17 cellular contexts compared by ENCODE assay signal in genomic region chr1:207987164-207987563, GRCh38.
"Had no signal": no experiment of that assay in that cellular context is flagged by ENCODE, and none has a peak within 500 bp of the region (broad histone marks: within the 10 kb centered on the region; RNA-seq: fewer than 3 reads in every experiment).

No MANE protein-coding gene starts in this region.

- H3K27ac Mint-ChIP-seq: activated naive CD8-positive, alpha-beta T cell; naive thymus-derived CD8-positive, alpha-beta T cell; stimulated activated effector memory CD8-positive, alpha-beta T cell treated with anti-CD3 and anti-CD28 coated beads, Interleukin-12 subunit alpha, Interleukin-12 subunit beta, amount 100 ng/mL, for 72 hours had no signal

- H3K36me3 Mint-ChIP-seq: brain; naive thymus-derived CD8-positive, alpha-beta T cell; stimulated activated effector memory CD8-positive, alpha-beta T cell treated with anti-CD3 and anti-CD28 coated beads, Interleukin-12 subunit alpha, Interleukin-12 subunit beta, amount 100 ng/mL, for 72 hours had no signal

- H3K9me3 Mint-ChIP-seq: naive thymus-derived CD8-positive, alpha-beta T cell; stimulated activated effector memory CD8-positive, alpha-beta T cell treated with anti-CD3 and anti-CD28 coated beads, Interleukin-12 subunit alpha, Interleukin-12 subunit beta, amount 100 ng/mL, for 72 hours had no signal

- DNase-seq: activated CD4-positive, alpha-beta T cell treated with anti-CD3 and anti-CD28 coated beads, Interleukin-2, amount 50 U/mL, for 1 hour; activated CD4-positive, CD25-positive, alpha-beta regulatory T cell treated with anti-CD3 and anti-CD28 coated beads, Interleukin-2, amount 50 U/mL, for 72 hours; amygdala; caudate nucleus; dorsolateral prefrontal cortex; hypothalamus; kidney; mesendoderm; naive thymus-derived CD8-positive, alpha-beta T cell; sigmoid colon; stimulated activated CD4-positive, alpha-beta T cell treated with anti-CD3 and anti-CD28 coated beads, Interleukin-4, amount 100 ng/mL, for 24 hours; stomach; T-helper 17 cell; trophoblast cell had no signal

- ATAC-seq: naive thymus-derived CD8-positive, alpha-beta T cell; stimulated activated effector memory CD8-positive, alpha-beta T cell treated with anti-CD3 and anti-CD28 coated beads, Interleukin-12 subunit alpha, Interleukin-12 subunit beta, amount 100 ng/mL, for 72 hours; T-helper 17 cell had no signal

- H3K4me3 Mint-ChIP-seq: activated naive CD8-positive, alpha-beta T cell; brain; naive thymus-derived CD8-positive, alpha-beta T cell; stimulated activated effector memory CD8-positive, alpha-beta T cell treated with anti-CD3 and anti-CD28 coated beads, Interleukin-12 subunit alpha, Interleukin-12 subunit beta, amount 100 ng/mL, for 72 hours; T-helper 17 cell had no signal

- H3K4me1 Mint-ChIP-seq: stimulated activated effector memory CD8-positive, alpha-beta T cell treated with anti-CD3 and anti-CD28 coated beads, Interleukin-12 subunit alpha, Interleukin-12 subunit beta, amount 100 ng/mL, for 72 hours; T-helper 17 cell had no signal
